31 cellular contexts compared by ENCODE assay signal in genomic region chr1:235872270-235872669, GRCh38. TPM values are rescaled to one million over a fixed set of nuclear protein-coding genes. Genes with fewer than 3 reads are reported as not detected.
DNase-seq lines count a peak whose midpoint lies in the region; ATAC-seq and FAIRE-seq lines count a peak whose summit lies in the region.
"Had no signal": no experiment of that assay in that cellular context is flagged by ENCODE, and none has a peak within 500 bp of the region (broad histone marks: within the 10 kb centered on the region; RNA-seq: fewer than 3 reads in every experiment).

No MANE protein-coding gene starts in this region.

- H3K36me3 Mint-ChIP-seq in T-helper 1 cell treated with Interleukin-12 subunit alpha and Interleukin-12 subunit beta and Interleukin-4 antibody, amounts not matched to agents 30 μg/mL and 1 μg/mL, for 36 hours (ENCODE audit: low read depth), result no peaks in the 10 kb centered on the region
- H3K36me3 Mint-ChIP-seq in CD4-positive, alpha-beta memory T cell, result peaks cover 0 to 4% of the 10 kb centered on the region in 2 donors
- H3K36me3 Mint-ChIP-seq in activated CD8-positive, alpha-beta T cell treated with anti-CD3 and anti-CD28 coated beads, Interleukin-2, amount 10 ng/mL, durations not matched to agents 7 days and 5 days (ENCODE audit: low read depth), result no peaks in the 10 kb centered on the region
- H3K36me3 Mint-ChIP-seq in immature natural killer cell, result no peaks in the 10 kb centered on the region
- H3K36me3 Mint-ChIP-seq: mesothelial cell of epicardium, type B pancreatic cell had no signal

- no peaks in the 10 kb centered on the region for H3K9me3 ChIP-seq in CD4-positive, alpha-beta memory T cell (ENCODE audit: control insufficient read depth in 1 of 2, low read length in 2 of 2)
- H3K9me3 ChIP-seq in small intestine (ENCODE audit: control insufficient read depth, low read depth), result no peaks in the 10 kb centered on the region
- H3K9me3 ChIP-seq: BLaER1 treated with 17β-estradiol and CSF1 and Interleukin-3, amounts not matched to agents 10 nM and 100 nM; breast epithelium; heart right ventricle had no signal

- CTCF ChIA-PET in CD4-positive, alpha-beta memory T cell (lab: Charles Lee; ENCODE audit: partially characterized antibody), result no interaction called here
- CTCF ChIA-PET in activated CD8-positive, alpha-beta T cell treated with anti-CD3 and anti-CD28 coated beads, Interleukin-2, amount 10 ng/mL, durations not matched to agents 7 days and 5 days (lab: Charles Lee), result interaction anchor here (0.8 kb wide), 1 partner anchor 15 kb away, joined by 3 read pairs; no protein-coding TSS in a partner anchor

- H3K4me3 ChIP-seq in CD4-positive, alpha-beta memory T cell (ENCODE audit: low read length in 2 of 2), result no peak overlapping the region
- H3K4me3 ChIP-seq in small intestine (ENCODE audit: low read depth in 1 of 2, low read length in 2 of 2), result no peak overlapping the region
- H3K4me3 ChIP-seq: BLaER1 treated with 17β-estradiol and CSF1 and Interleukin-3, amounts not matched to agents 10 nM and 100 nM; breast epithelium; GM23248; heart right ventricle had no signal

- POLR2A ChIA-PET in CD4-positive, alpha-beta memory T cell (lab: Charles Lee; ENCODE audit: partially characterized antibody), result no interaction called here
- POLR2A ChIA-PET in activated CD8-positive, alpha-beta T cell treated with anti-CD3 and anti-CD28 coated beads, Interleukin-2, amount 10 ng/mL, durations not matched to agents 7 days and 5 days (lab: Charles Lee), result interaction anchor here (2.1 kb wide), 1 partner anchor 15 kb away, joined by 9 read pairs; no protein-coding TSS in a partner anchor

- intact Hi-C loops in CD4-positive, alpha-beta memory T cell (cut with micrococcal nuclease), result no loop called here

- H3K27me3 ChIP-seq in CD4-positive, alpha-beta memory T cell (ENCODE audit: insufficient read depth, low read length), result no peaks in the 10 kb centered on the region
- no peaks in the 10 kb centered on the region for H3K27me3 ChIP-seq in small intestine (ENCODE audit: control insufficient read depth in 2 of 2, insufficient read depth in 2 of 2, low read length in 2 of 2)
- H3K27me3 ChIP-seq: BLaER1 treated with 17β-estradiol and CSF1 and Interleukin-3, amounts not matched to agents 10 nM and 100 nM; breast epithelium; heart right ventricle had no signal

- no peaks in the 10 kb centered on the region for H3K27me3 Mint-ChIP-seq in T-helper 1 cell treated with Interleukin-12 subunit alpha and Interleukin-12 subunit beta and Interleukin-4 antibody, amounts not matched to agents 30 μg/mL and 1 μg/mL, for 36 hours (ENCODE audit: low read depth)
- no peaks in the 10 kb centered on the region for H3K27me3 Mint-ChIP-seq in CD4-positive, alpha-beta memory T cell
- H3K27me3 Mint-ChIP-seq in activated CD8-positive, alpha-beta T cell treated with anti-CD3 and anti-CD28 coated beads, Interleukin-2, amount 10 ng/mL, durations not matched to agents 7 days and 5 days (ENCODE audit: low read depth), result no peaks in the 10 kb centered on the region
- peaks cover 11 to 16% (median 12%) of the 10 kb centered on the region in 3 donors for H3K27me3 Mint-ChIP-seq in immature natural killer cell (ENCODE audit: low read depth in 3 of 3)

- peaks cover 62% of the 10 kb centered on the region for H3K4me1 Mint-ChIP-seq in T-helper 1 cell treated with Interleukin-12 subunit alpha and Interleukin-12 subunit beta and Interleukin-4 antibody, amounts not matched to agents 30 μg/mL and 1 μg/mL, for 36 hours (ENCODE audit: low read depth)
- H3K4me1 Mint-ChIP-seq in CD4-positive, alpha-beta memory T cell, result peaks cover 30 to 57% (median 43%) of the 10 kb centered on the region in 4 donors
- H3K4me1 Mint-ChIP-seq in activated CD8-positive, alpha-beta T cell treated with anti-CD3 and anti-CD28 coated beads, Interleukin-2, amount 10 ng/mL, durations not matched to agents 7 days and 5 days (ENCODE audit: low read depth), result peaks cover 16% of the 10 kb centered on the region
- peaks cover 64 to 75% of the 10 kb centered on the region in 2 donors for H3K4me1 Mint-ChIP-seq in immature natural killer cell

- FAIRE-seq in small intestine (lab: Jason Lieb, UNC), result no peak
- FAIRE-seq: frontal cortex, kidney had no signal

- H3K4me1 ChIP-seq in CD4-positive, alpha-beta memory T cell (ENCODE audit: insufficient read depth, low read length), result peaks cover 49% of the 10 kb centered on the region
- H3K4me1 ChIP-seq in small intestine (ENCODE audit: control insufficient read depth in 2 of 2, insufficient read depth in 1 of 2, low read depth in 1 of 2, low read length in 1 of 2), result no peaks in the 10 kb centered on the region
- H3K4me1 ChIP-seq: breast epithelium had no signal

- DNase-seq in T-helper 1 cell (no peak), immature natural killer cell (no peak), DMS79 treated with DMSO at 0.1 percent for 48 hours (lab: John Stamatoyannopoulos, UW) (no peak), small intestine (no peak)
- no peak for DNase-seq in CD4-positive, alpha-beta memory T cell
- no peak for DNase-seq in activated CD8-positive, alpha-beta T cell treated with anti-CD3 and anti-CD28 coated beads, Interleukin-2, amount 10 ng/mL, durations not matched to agents 7 days and 5 days
- DNase-seq: activated effector memory CD4-positive, alpha-beta T cell treated with anti-CD3 and anti-CD28 coated beads, Interleukin-2, amount 50 U/mL, for 16 hours; amygdala; DMS79; GF-D8; GM23248; heart right ventricle; Kasumi-1; kidney; NCI-H1436; NCI-H2081; NCI-H526 treated with DMSO at 0.1 percent for 48 hours; NK-92 treated with Interleukin-12 subunit alpha and Interleukin-12 subunit beta, amount 100 ng/mL, for 24 hours; right cardiac atrium; stimulated activated CD8-positive, alpha-beta memory T cell treated with anti-CD3 and anti-CD28 coated beads, Interleukin-4, amount 100 ng/mL, for 48 hours; substantia nigra; T1000 had no signal

- H3K9me3 Mint-ChIP-seq in T-helper 1 cell treated with Interleukin-12 subunit alpha and Interleukin-12 subunit beta and Interleukin-4 antibody, amounts not matched to agents 30 μg/mL and 1 μg/mL, for 36 hours, result no peaks in the 10 kb centered on the region
- peaks cover 0 to 2% (median 0%) of the 10 kb centered on the region in 8 donors for H3K9me3 Mint-ChIP-seq in CD4-positive, alpha-beta memory T cell
- no peaks in the 10 kb centered on the region for H3K9me3 Mint-ChIP-seq in activated CD8-positive, alpha-beta T cell treated with anti-CD3 and anti-CD28 coated beads, Interleukin-2, amount 10 ng/mL, durations not matched to agents 7 days and 5 days (ENCODE audit: insufficient read depth)
- no peaks in the 10 kb centered on the region for H3K9me3 Mint-ChIP-seq in immature natural killer cell
- H3K9me3 Mint-ChIP-seq: mesothelial cell of epicardium, type B pancreatic cell had no signal

- ATAC-seq in activated CD8-positive, alpha-beta T cell treated with anti-CD3 and anti-CD28 coated beads, Interleukin-2, amount 10 ng/mL, durations not matched to agents 7 days and 5 days, result no peak
- no peak for ATAC-seq in GM19397 (IDR thresholded peaks at IDR 0.05; ENCODE audit: unreplicated experiment)
- ATAC-seq: heart right ventricle, right cardiac atrium had no signal

- no peak overlapping the region for H3K27ac ChIP-seq in CD4-positive, alpha-beta memory T cell (ENCODE audit: low read depth, low read length)
- no peak overlapping the region for H3K27ac ChIP-seq in small intestine (ENCODE audit: low read depth in 1 of 2, low read length in 1 of 2)
- H3K27ac ChIP-seq: 22Rv1; BLaER1 treated with 17β-estradiol and CSF1 and Interleukin-3, amounts not matched to agents 10 nM and 100 nM; GM23248; VCaP had no signal

- 81 to 93% (median 90%) methylated on average over 6 of the region's 6 CpGs for WGBS in small intestine, 3 donors

- no peaks in the 10 kb centered on the region for H3K36me3 ChIP-seq in CD4-positive, alpha-beta memory T cell (ENCODE audit: insufficient read depth, low read length)
- no peaks in the 10 kb centered on the region for H3K36me3 ChIP-seq in small intestine (ENCODE audit: control insufficient read depth in 2 of 2, insufficient read depth in 2 of 2, low read length in 2 of 2)
- H3K36me3 ChIP-seq: BLaER1 treated with 17β-estradiol and CSF1 and Interleukin-3, amounts not matched to agents 10 nM and 100 nM; breast epithelium; heart right ventricle had no signal

- H3K27ac Mint-ChIP-seq in T-helper 1 cell treated with Interleukin-12 subunit alpha and Interleukin-12 subunit beta and Interleukin-4 antibody, amounts not matched to agents 30 μg/mL and 1 μg/mL, for 36 hours, result peak overlapping the region; percentile 82
- peak overlapping the region in 5 of 7 donors; percentile 19 to 78 (median 64) for H3K27ac Mint-ChIP-seq in CD4-positive, alpha-beta memory T cell
- H3K27ac Mint-ChIP-seq in activated CD8-positive, alpha-beta T cell treated with anti-CD3 and anti-CD28 coated beads, Interleukin-2, amount 10 ng/mL, durations not matched to agents 7 days and 5 days, result peak overlapping the region; percentile 91
- H3K27ac Mint-ChIP-seq in immature natural killer cell, result peak overlapping the region in 4 of 6 donors; percentile 96 to 97 (median 97)
- H3K27ac Mint-ChIP-seq: mesothelial cell of epicardium, type B pancreatic cell had no signal

- peak overlapping the region; percentile 23 for H3K4me3 Mint-ChIP-seq in T-helper 1 cell treated with Interleukin-12 subunit alpha and Interleukin-12 subunit beta and Interleukin-4 antibody, amounts not matched to agents 30 μg/mL and 1 μg/mL, for 36 hours
- H3K4me3 Mint-ChIP-seq in CD4-positive, alpha-beta memory T cell, result peak overlapping the region in 1 of 8 donors; percentile 23
- H3K4me3 Mint-ChIP-seq in activated CD8-positive, alpha-beta T cell treated with anti-CD3 and anti-CD28 coated beads, Interleukin-2, amount 10 ng/mL, durations not matched to agents 7 days and 5 days, result no peak overlapping the region
- H3K4me3 Mint-ChIP-seq in immature natural killer cell, result peak overlapping the region; percentile 31 to 67 (median 61)
- H3K4me3 Mint-ChIP-seq: mesothelial cell of epicardium, type B pancreatic cell had no signal

RNA-seq across cellular contexts. Expression of gene LYST, which starts 5.6 kb away (rescaled TPM):
- total RNA-seq in CD4-positive, alpha-beta memory T cell, result 10 to 100 TPM; 32.8 to 35.2 TPM
- 1 to 10 TPM; 4.2 to 9.1 TPM for polyA plus RNA-seq in CD4-positive, alpha-beta memory T cell
- 10 to 100 TPM; 26.2 to 28.6 TPM for total RNA-seq in activated CD8-positive, alpha-beta T cell treated with anti-CD3 and anti-CD28 coated beads, Interleukin-2, amount 10 ng/mL, durations not matched to agents 7 days and 5 days
- 10 to 100 TPM; 21.8 to 39.3 (median 27.7) TPM for polyA plus RNA-seq in immature natural killer cell
- polyA plus RNA-seq in small intestine, result 1 to 10 TPM; 2.9 to 5.7 (median 4.3) TPM
